ENCODE assay signal across 8 cellular contexts in genomic region chr15:72236381-72237285, GRCh38. TPM values are rescaled to one million over a fixed set of nuclear protein-coding genes. Genes with fewer than 3 reads are reported as not detected.
DNase-seq lines count a peak whose midpoint lies in the region; FAIRE-seq and TF ChIP-seq lines count a peak whose summit lies in the region.

No MANE protein-coding gene starts in this region.

- peak overlapping the region; percentile 53 for H2AK5ac ChIP-seq in trophoblast cell (ENCODE audit: low read length)

- no CpG with 5 or more reads among the region's 2 CpGs for WGBS in trophoblast cell (ENCODE audit: extremely low coverage, insufficient coverage, insufficient read length)

- H4K8ac ChIP-seq in trophoblast cell (ENCODE audit: low read depth, low read length): peak overlapping the region; percentile 56

- peak overlapping the region; percentile 77 for H2BK120ac ChIP-seq in trophoblast cell (ENCODE audit: insufficient read depth, low read length, poor library complexity)

- H3K4me1 ChIP-seq in trophoblast cell (ENCODE audit: control insufficient read depth in 1 of 2, insufficient read depth in 2 of 2, low read length in 2 of 2): peaks cover 10 to 12% of the 10 kb centered on the region in 2 experiments

- no peak overlapping the region for H4K12ac ChIP-seq in trophoblast cell (ENCODE audit: low read depth, low read length)

- H3K27me3 ChIP-seq in bronchial epithelial cell (ENCODE audit: control insufficient read depth, insufficient read depth, low read length): no peaks in the 10 kb centered on the region
- H3K27me3 ChIP-seq in trophoblast cell (ENCODE audit: insufficient read depth, low read length): no peaks in the 10 kb centered on the region

- no peak overlapping the region for H3K18ac ChIP-seq in trophoblast cell (ENCODE audit: low read length)

- H3K4me3 ChIP-seq in bronchial epithelial cell (ENCODE audit: low read depth, low read length): no peak overlapping the region
- no peak overlapping the region for H3K4me3 ChIP-seq in trophoblast cell (ENCODE audit: low read depth, low read length)

- H3K36me3 ChIP-seq in bronchial epithelial cell (ENCODE audit: control insufficient read depth, insufficient read depth, low read length) (peaks cover 4% of the 10 kb centered on the region), trophoblast cell (ENCODE audit: control insufficient read depth in 1 of 2, insufficient read depth in 2 of 2, low read length in 2 of 2) (peaks cover 5 to 8% of the 10 kb centered on the region in 2 experiments)

- peak overlapping the region; percentile 49 for H3K4me2 ChIP-seq in trophoblast cell (ENCODE audit: low read length)

- in situ Hi-C loops in G401 (cut with HindIII; ENCODE audit: low sequenced_read_pairs): no loop called here

- no peak for TF ChIP-seq CTCF in bronchial epithelial cell (IDR thresholded peaks at IDR 0.05; ENCODE audit: insufficient read depth, low read length, severe bottlenecking)

- H3K79me1 ChIP-seq in trophoblast cell (ENCODE audit: low read length): peaks cover 14% of the 10 kb centered on the region

- no peak overlapping the region for H2AFZ ChIP-seq in trophoblast cell (ENCODE audit: insufficient read depth, low read length, poor library complexity)

- peak overlapping the region; percentile 86 for H4K91ac ChIP-seq in trophoblast cell (ENCODE audit: low read depth, low read length)

- H3K9me3 ChIP-seq in trophoblast cell (ENCODE audit: insufficient read depth, low read depth, low read length): no peaks in the 10 kb centered on the region

- no peak for FAIRE-seq in bronchial epithelial cell (lab: Jason Lieb, UNC)

- DNase-seq in G401 (ENCODE audit: low spot score) (peak; percentile 78), M059J (ENCODE audit: low read depth) (peak; percentile 26), bronchial epithelial cell (ENCODE audit: low read depth) (peak; percentile 8), trophoblast cell (no peak), NCI-H2196 treated with DMSO at 0.1 percent for 48 hours (lab: John Stamatoyannopoulos, UW; ENCODE audit: unreplicated experiment) (no peak), dermis blood vessel endothelial cell (no peak), GF-D8 (lab: John Stamatoyannopoulos, UW) (no peak)
- no peak for DNase-seq in NK-92 treated with Interleukin-12 subunit alpha and Interleukin-12 subunit beta, amount 100 ng/mL, for 24 hours (lab: John Stamatoyannopoulos, UW)

- H3K4ac ChIP-seq in trophoblast cell (ENCODE audit: low read depth, low read length): peak overlapping the region; percentile 44

- H3K79me2 ChIP-seq in trophoblast cell (ENCODE audit: control insufficient read depth, insufficient read depth, low read length, poor library complexity): peaks cover under 1% of the 10 kb centered on the region

- H2BK5ac ChIP-seq in trophoblast cell (ENCODE audit: low read depth, low read length, poor library complexity): peak overlapping the region; percentile 35

- peak overlapping the region; percentile 74 for H2BK12ac ChIP-seq in trophoblast cell (ENCODE audit: low read length)

- no peak overlapping the region for H3K23ac ChIP-seq in trophoblast cell (ENCODE audit: low read length)

- peak overlapping the region; percentile 23 for H3K14ac ChIP-seq in trophoblast cell (ENCODE audit: low read length)

- H3K9ac ChIP-seq in trophoblast cell (ENCODE audit: low read length): no peak overlapping the region

- H3K27ac ChIP-seq in trophoblast cell (ENCODE audit: low read depth, low read length): peak overlapping the region; percentile 70

RNA-seq across cellular contexts. Expression of gene PKM, which starts 5.6 kb away (rescaled TPM):
- total RNA-seq in G401 (2014; rRNA removed; shearing (Covaris generic)): 1,858 and 2,103 TPM in 2 replicates
- total RNA-seq in M059J (2014; rRNA removed; shearing (Covaris generic)): 2,564 and 2,981 TPM in 2 replicates
- total RNA-seq in bronchial epithelial cell: 1,045 and 1,080 TPM in 2 replicates
- 887 and 913 TPM in 2 replicates for polyA plus RNA-seq in trophoblast cell (2013)
- total RNA-seq in dermis blood vessel endothelial cell: 714 and 1,526 TPM in 2 replicates

RNA-seq across cellular contexts. Expression of gene PARP6, which starts 35.7 kb away (rescaled TPM):
- total RNA-seq in G401 (2014; rRNA removed; shearing (Covaris generic)): 14.6 and 30.4 TPM in 2 replicates
- total RNA-seq in M059J (2014; rRNA removed; shearing (Covaris generic)): 34.6 and 38.7 TPM in 2 replicates
- total RNA-seq in bronchial epithelial cell: 17.6 and 20.5 TPM in 2 replicates
- 38.4 and 42.8 TPM in 2 replicates for polyA plus RNA-seq in trophoblast cell (2013)
- total RNA-seq in dermis blood vessel endothelial cell: 11.4 and 15.7 TPM in 2 replicates

RNA-seq across cellular contexts. Expression of gene GRAMD2A, which starts 39.0 kb away (rescaled TPM):
- total RNA-seq in G401 (2014; rRNA removed; shearing (Covaris generic)): not detected in 2 replicates
- total RNA-seq in M059J (2014; rRNA removed; shearing (Covaris generic)): 0.34 and 0.44 TPM in 2 replicates
- total RNA-seq in bronchial epithelial cell (4.6 and 5.5 TPM in 2 replicates), dermis blood vessel endothelial cell (0.14 and 0.17 TPM in 2 replicates)
- polyA plus RNA-seq in trophoblast cell (2013): 11.9 and 13.4 TPM in 2 replicates

Comparison
In these comparisons a context has a peak if more than half of its experiments do, and no peak if none do; other contexts are left out.
1. DNase-seq: peak in G401 (single experiment), M059J (single experiment) and bronchial epithelial cell (single experiment); none in trophoblast cell (0 of 2), NCI-H2196 treated with DMSO at 0.1 percent for 48 hours (single experiment), NK-92 treated with Interleukin-12 subunit alpha and Interleukin-12 subunit beta, amount 100 ng/mL, for 24 hours (single experiment), dermis blood vessel endothelial cell (single experiment) and GF-D8 (single experiment).